12 cellular contexts compared by ENCODE assay signal in the genomic region with DNA sequence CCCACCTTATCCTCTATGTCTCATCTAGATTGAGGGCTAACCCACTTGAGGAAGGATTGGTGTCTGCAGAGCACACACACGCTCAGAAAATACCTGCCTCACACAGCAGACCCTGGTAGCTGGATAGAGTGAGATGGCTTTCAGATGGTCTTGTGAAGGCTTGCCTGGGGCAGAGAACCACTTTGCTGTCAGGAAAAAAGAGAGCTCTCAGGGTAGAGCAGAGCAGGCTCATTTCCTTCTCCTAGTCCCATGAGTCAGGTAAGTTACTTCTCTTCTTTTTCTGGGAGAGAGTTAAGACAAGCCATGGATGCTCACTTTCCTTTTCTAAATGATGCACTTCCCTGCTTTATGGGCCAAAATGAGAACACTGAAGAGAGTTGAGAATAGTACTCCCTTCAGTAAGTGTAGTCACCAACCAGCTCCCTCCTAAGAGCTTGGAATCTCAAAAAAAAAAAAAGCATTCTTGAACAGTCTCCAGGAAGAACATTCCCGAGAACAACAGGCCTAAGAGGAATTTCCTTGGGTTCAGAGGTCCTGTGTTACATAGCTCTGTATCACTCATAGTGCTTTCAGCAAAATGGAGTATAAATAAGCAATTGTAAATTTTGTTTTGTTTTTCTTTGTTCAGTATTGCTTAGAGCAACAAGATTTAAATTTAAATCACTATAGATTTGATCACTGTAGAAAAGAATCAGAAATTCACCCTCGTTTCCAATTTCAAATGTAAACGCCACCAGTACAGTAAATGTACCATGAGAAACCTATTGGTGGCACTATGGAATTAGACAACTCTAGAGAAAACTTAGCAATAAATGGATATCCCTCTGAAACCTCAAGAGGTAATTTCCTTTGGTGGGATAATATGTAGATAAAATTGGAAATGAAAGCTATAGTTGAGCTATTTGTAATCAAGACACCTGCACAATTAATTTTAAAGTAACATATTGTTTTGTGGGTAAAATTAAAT.
DNase-seq lines count a peak whose midpoint lies in the region; ATAC-seq and TF ChIP-seq lines count a peak whose summit lies in the region.
"Had no signal": no experiment of that assay in that cellular context is flagged by ENCODE, and none has a peak within 500 bp of the region (broad histone marks: within the 10 kb centered on the region; RNA-seq: fewer than 3 reads in every experiment).

No MANE protein-coding gene starts in this region.

- H3K4me3 ChIP-seq in osteoblast (ENCODE audit: insufficient read depth, low read length) (no peak overlapping the region), stomach (no peak overlapping the region)
- H3K4me3 ChIP-seq: lung had no signal

- H3K9me3 ChIP-seq in osteoblast (ENCODE audit: low read depth, low read length) (no peaks in the 10 kb centered on the region), stomach (no peaks in the 10 kb centered on the region)

- no peaks in the 10 kb centered on the region for H4K20me1 ChIP-seq in osteoblast (ENCODE audit: insufficient read depth, low read length)

- no peak overlapping the region for H3K27ac ChIP-seq in RWPE1
- H3K27ac ChIP-seq in osteoblast (ENCODE audit: low read depth, low read length): peak overlapping the region; percentile 73
- peak overlapping the region in 1 of 5 donors; percentile 50 for H3K27ac ChIP-seq in stomach

- no peak for TF ChIP-seq POLR2A in stomach (IDR thresholded peaks at IDR 0.05)

- H3K79me2 ChIP-seq in osteoblast (ENCODE audit: insufficient read depth, low read length): no peaks in the 10 kb centered on the region

- no peaks in the 10 kb centered on the region for H3K36me3 ChIP-seq in osteoblast (ENCODE audit: insufficient read depth, low read length)
- no peaks in the 10 kb centered on the region for H3K36me3 ChIP-seq in stomach

- TF ChIP-seq EP300 in stomach (IDR thresholded peaks at IDR 0.05): no peak

- TF ChIP-seq CTCF in RWPE1 (conservative IDR thresholded peaks at IDR 0.05; ENCODE audit: low read depth) (no peak), osteoblast (IDR thresholded peaks at IDR 0.05; ENCODE audit: extremely low read depth, low read depth, low read length) (peak; percentile 28), stomach (IDR thresholded peaks at IDR 0.05) (no peak)

- WGBS in stomach, 5 donors: 44 to 48% (median 45%) methylated on average over 4 of the region's 4 CpGs

- peak; percentile 91 for DNase-seq in GM04503 (ENCODE audit: low read depth)
- DNase-seq in RWPE1 (ENCODE audit: low spot score): peak; percentile 9
- DNase-seq in fibroblast of the conjunctiva (ENCODE audit: low read depth): peak; percentile 73
- peak; percentile 91 for DNase-seq in osteoblast (ENCODE audit: insufficient read length, low spot score, missing footprints)
- DNase-seq in head of caudate nucleus: no peak
- no peak for DNase-seq in activated CD4-positive, alpha-beta T cell treated with anti-CD3 and anti-CD28 coated beads, Interleukin-2, amount 50 U/mL, for 48 hours
- no peak for DNase-seq in stomach
- DNase-seq: NCI-H69 had no signal

- no peaks in the 10 kb centered on the region for H3K27me3 ChIP-seq in osteoblast (ENCODE audit: insufficient read depth, low read length)
- no peaks in the 10 kb centered on the region for H3K27me3 ChIP-seq in stomach

- peaks cover 38% of the 10 kb centered on the region for H3K4me1 ChIP-seq in osteoblast (ENCODE audit: insufficient read depth, low read length)
- H3K4me1 ChIP-seq in stomach: peaks cover 0 to 9% (median 8%) of the 10 kb centered on the region in 4 donors

- CTCF ChIA-PET in RWPE1 (lab: Yijun Ruan, JAX): interaction anchor here (0.6 kb wide), 3 partner anchors 12 to 980 kb away, joined by 3 read pairs; no protein-coding TSS in a partner anchor

- peak overlapping the region; percentile 41 for H3K4me2 ChIP-seq in osteoblast (ENCODE audit: insufficient read depth, low read length)

- intact Hi-C loops in head of caudate nucleus (cut with DNase I): no loop called here
- intact Hi-C loops in stomach (cut with DNase I; ENCODE audit: low total_unique reads): no loop called here

- no peak for ATAC-seq in GM21528 (IDR thresholded peaks at IDR 0.05; ENCODE audit: low FRiP score, unreplicated experiment)
- ATAC-seq: activated T-helper 17 cell treated with anti-CD3 and anti-CD28 coated beads, Interleukin-2, amount 50 U/mL, for 72 hours; stimulated activated memory B cell treated with anti-CD40 and anti-IgM and Interleukin-4, amounts not matched to agents 10 μg/mL and 1 μg/mL and 100 μg/mL, for 72 hours had no signal

- H2AFZ ChIP-seq in osteoblast (ENCODE audit: low read length): peak overlapping the region; percentile 80

- POLR2A ChIA-PET in RWPE1 (lab: Yijun Ruan, JAX; ENCODE audit: low non-redundant PET): no interaction called here

Comparison
In these comparisons a context has a peak if more than half of its experiments do, and no peak if none do; other contexts are left out.
1. DNase-seq: peak in GM04503 (single experiment), RWPE1 (single experiment), fibroblast of the conjunctiva (single experiment) and osteoblast (single experiment); none in head of caudate nucleus (0 of 42), activated CD4-positive, alpha-beta T cell treated with anti-CD3 and anti-CD28 coated beads, Interleukin-2, amount 50 U/mL, for 48 hours (0 of 2) and stomach (single experiment).